ENCODE assay signal across 22 cellular contexts in the genomic region with DNA sequence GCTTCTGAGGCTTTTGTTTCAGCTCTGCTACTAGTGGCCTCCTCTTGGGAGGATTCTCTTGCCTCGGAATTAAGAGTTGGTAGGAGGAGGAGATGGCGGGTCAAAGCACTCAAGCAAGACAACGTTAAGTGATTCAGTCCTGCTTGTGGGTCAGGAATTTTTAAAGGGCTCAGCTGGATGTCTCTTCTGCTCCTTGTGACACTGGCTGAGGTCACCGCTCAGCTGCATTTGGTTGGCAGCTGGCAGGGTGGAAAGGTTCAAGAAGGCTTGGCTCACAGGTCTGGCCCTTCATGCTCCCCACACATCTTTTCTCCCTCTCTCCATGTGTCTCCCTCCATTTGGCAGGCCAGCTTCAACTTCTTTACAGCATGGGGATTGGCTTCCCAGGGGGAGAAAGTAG.
"Had no signal": no experiment of that assay in that cellular context is flagged by ENCODE, and none has a peak within 500 bp of the region (broad histone marks: within the 10 kb centered on the region; RNA-seq: fewer than 3 reads in every experiment).

No MANE protein-coding gene starts in this region.

- H3K36me3 Mint-ChIP-seq: naive thymus-derived CD8-positive, alpha-beta T cell had no signal

- H3K4me1 Mint-ChIP-seq: nephron progenitor cell had no signal

- H3K4me3 Mint-ChIP-seq: effector memory CD8-positive, alpha-beta T cell; naive thymus-derived CD8-positive, alpha-beta T cell; nephron progenitor cell; type B pancreatic cell had no signal

- H3K27ac ChIP-seq: coronary artery, gastrocnemius medialis, left lung, pancreas, stomach, tibial artery had no signal

- DNase-seq: dermis blood vessel endothelial cell; effector memory CD8-positive, alpha-beta T cell; foreskin fibroblast; gastrocnemius medialis; head of caudate nucleus; kidney; left cardiac atrium; left lung; naive thymus-derived CD8-positive, alpha-beta T cell; nephron progenitor cell; pancreas; stimulated activated CD4-positive, alpha-beta T cell treated with anti-CD3 and anti-CD28 coated beads, Interleukin-12 subunit alpha, Interleukin-12 subunit beta, amount 100 ng/mL, for 4 hours; stimulated activated CD4-positive, alpha-beta T cell treated with anti-CD3 and anti-CD28 coated beads, Interleukin-1b, Interleukin-23, amount 100 ng/mL, for 48 hours; stimulated activated CD4-positive, alpha-beta T cell treated with anti-CD3 and anti-CD28 coated beads, Interleukin-4, amount 100 ng/mL, for 1 hour; stimulated activated CD8-positive, alpha-beta memory T cell treated with anti-CD3 and anti-CD28 coated beads, Interleukin-4, amount 100 ng/mL, for 48 hours; stimulated activated naive CD4-positive, alpha-beta T cell treated with Interleukin-2 at 50 U/mL for 16 hours; stomach; tibial artery had no signal

- H3K36me3 ChIP-seq: gastrocnemius medialis, left lung, pancreas, stomach, tibial artery had no signal

- H3K4me2 ChIP-seq: smooth muscle cell had no signal

- H3K27ac Mint-ChIP-seq: effector memory CD8-positive, alpha-beta T cell; naive thymus-derived CD8-positive, alpha-beta T cell; nephron progenitor cell; progenitor cell of endocrine pancreas; type B pancreatic cell had no signal

- H3K27me3 ChIP-seq: gastrocnemius medialis, left lung, pancreas, stomach, tibial artery had no signal

- H3K27me3 Mint-ChIP-seq: effector memory CD8-positive, alpha-beta T cell; progenitor cell of endocrine pancreas had no signal

- H3K9me3 ChIP-seq: gastrocnemius medialis, left lung, pancreas, tibial artery had no signal

- ATAC-seq: effector memory CD8-positive, alpha-beta T cell; gastrocnemius medialis; left cardiac atrium; left lung; naive thymus-derived CD8-positive, alpha-beta T cell; pancreas had no signal

- FAIRE-seq: kidney, pancreas had no signal

- H3K9me3 Mint-ChIP-seq: type B pancreatic cell had no signal

- H3K4me1 ChIP-seq: gastrocnemius medialis, left lung, pancreas had no signal

- H3K4me3 ChIP-seq: coronary artery, gastrocnemius medialis, left lung, pancreas, smooth muscle cell, stomach, tibial artery had no signal
